17 cellular contexts compared by ENCODE assay signal in genomic region chr10:75662715-75663114, GRCh38.
A peak's percentile ranks its signal among the peaks of the same experiment; 100 is the strongest.
DNase-seq lines count a peak whose midpoint lies in the region; ATAC-seq, FAIRE-seq and TF ChIP-seq lines count a peak whose summit lies in the region.
"Had no signal": no experiment of that assay in that cellular context is flagged by ENCODE, and none has a peak within 500 bp of the region (broad histone marks: within the 10 kb centered on the region; RNA-seq: fewer than 3 reads in every experiment).

No MANE protein-coding gene starts in this region.

- no peak for FAIRE-seq in HTR-8/SVneo (lab: Jason Lieb, UNC)
- FAIRE-seq: H1 had no signal

- H3K27ac ChIP-seq in liver (ENCODE audit: low read depth in 1 of 2, low read length in 2 of 2): peak overlapping the region in 1 of 2 donors; percentile 36
- H3K27ac ChIP-seq in subcutaneous abdominal adipose tissue (ENCODE audit: low read depth, low read length): peak overlapping the region; percentile 86
- H3K27ac ChIP-seq: foreskin keratinocyte had no signal

- DNase-seq in HTR-8/SVneo (ENCODE audit: insufficient read length, low spot score): peak; percentile 12
- peak; percentile 25 for DNase-seq in choroid plexus epithelial cell (ENCODE audit: low read depth)
- DNase-seq in NCI-H2029 treated with DMSO at 0.1 percent for 48 hours (lab: John Stamatoyannopoulos, UW): no peak
- DNase-seq in NCI-H1092 treated with DMSO at 0.1 percent for 48 hours (lab: John Stamatoyannopoulos, UW): no peak
- no peak for DNase-seq in progenitor cell of endocrine pancreas (ENCODE audit: low spot score, unreplicated experiment)
- no peak for DNase-seq in activated T-cell treated with anti-CD3 and anti-CD28 coated beads, Interleukin-2, amount 50 U/mL, for 4 hours
- DNase-seq: activated B cell treated with CpG ODN at 0.5 μM for 24 hours; activated T-cell treated with anti-CD3 and anti-CD28 coated beads, Interleukin-2, amount 50 U/mL, for 72 hours; CD8-positive, alpha-beta memory T cell; foreskin keratinocyte; NCI-H526; SIG-M5 had no signal

- H3K4me3 ChIP-seq in choroid plexus epithelial cell (ENCODE audit: low read depth, low read length) (no peak overlapping the region), liver (ENCODE audit: low read depth in 1 of 3, low read length in 3 of 3) (no peak overlapping the region), subcutaneous abdominal adipose tissue (ENCODE audit: low read depth in 1 of 5, low read length in 5 of 5) (no peak overlapping the region)

- H3K27me3 ChIP-seq in liver (ENCODE audit: control insufficient read depth in 4 of 4, insufficient read depth in 4 of 4, low read length in 3 of 4) (no peaks in the 10 kb centered on the region), subcutaneous abdominal adipose tissue (ENCODE audit: control insufficient read depth in 5 of 5, insufficient read depth in 4 of 5, low read length in 5 of 5) (no peaks in the 10 kb centered on the region)

- no peaks in the 10 kb centered on the region for H3K36me3 Mint-ChIP-seq in progenitor cell of endocrine pancreas (ENCODE audit: insufficient read depth)
- H3K36me3 Mint-ChIP-seq in activated T-cell treated with anti-CD3 and anti-CD28 coated beads, Interleukin-2, amount 50 U/mL, for 4 hours (ENCODE audit: insufficient read depth): no peaks in the 10 kb centered on the region
- H3K36me3 Mint-ChIP-seq: CD8-positive, alpha-beta memory T cell had no signal

- no peaks in the 10 kb centered on the region for H3K9me3 ChIP-seq in liver (ENCODE audit: control insufficient read depth in 4 of 4, low read length in 3 of 4)
- H3K9me3 ChIP-seq in subcutaneous abdominal adipose tissue (ENCODE audit: control insufficient read depth in 5 of 5, low read length in 5 of 5): no peaks in the 10 kb centered on the region

- TF ChIP-seq CTCF in choroid plexus epithelial cell (conservative IDR thresholded peaks at IDR 0.05; ENCODE audit: low read depth, low read length) (no peak), liver (IDR thresholded peaks at IDR 0.05; ENCODE audit: low read depth, low read length, missing input control) (no peak), progenitor cell of endocrine pancreas (IDR thresholded peaks at IDR 0.05; ENCODE audit: unreplicated experiment) (no peak)

- H3K4me3 Mint-ChIP-seq in progenitor cell of endocrine pancreas (ENCODE audit: low read depth): no peak overlapping the region
- no peak overlapping the region for H3K4me3 Mint-ChIP-seq in activated T-cell treated with anti-CD3 and anti-CD28 coated beads, Interleukin-2, amount 50 U/mL, for 4 hours
- H3K4me3 Mint-ChIP-seq: activated B cell treated with CpG ODN at 0.5 μM for 24 hours; activated T-cell treated with anti-CD3 and anti-CD28 coated beads, Interleukin-2, amount 50 U/mL, for 72 hours; CD8-positive, alpha-beta memory T cell; central memory CD8-positive, alpha-beta T cell had no signal

- H3K9ac ChIP-seq in liver (ENCODE audit: low read depth in 1 of 2, low read length in 2 of 2) (no peak overlapping the region), subcutaneous abdominal adipose tissue (ENCODE audit: low read length in 5 of 5) (no peak overlapping the region)

- H3K9me3 Mint-ChIP-seq in progenitor cell of endocrine pancreas (ENCODE audit: low read depth): no peaks in the 10 kb centered on the region
- H3K9me3 Mint-ChIP-seq in activated T-cell treated with anti-CD3 and anti-CD28 coated beads, Interleukin-2, amount 50 U/mL, for 4 hours: no peaks in the 10 kb centered on the region
- H3K9me3 Mint-ChIP-seq: activated B cell treated with CpG ODN at 0.5 μM for 24 hours; activated T-cell treated with anti-CD3 and anti-CD28 coated beads, Interleukin-2, amount 50 U/mL, for 72 hours; CD8-positive, alpha-beta memory T cell; central memory CD8-positive, alpha-beta T cell had no signal

- TF ChIP-seq RAD21 in liver (IDR thresholded peaks at IDR 0.05): no peak

- H3K36me3 ChIP-seq in liver (ENCODE audit: control insufficient read depth in 4 of 4, insufficient read depth in 3 of 4, low read depth in 1 of 4, low read length in 3 of 4): peaks cover 0 to 2% (median 0%) of the 10 kb centered on the region in 4 donors
- no peaks in the 10 kb centered on the region for H3K36me3 ChIP-seq in subcutaneous abdominal adipose tissue (ENCODE audit: control insufficient read depth in 5 of 5, insufficient read depth in 5 of 5, low read length in 5 of 5)

- peaks cover 7% of the 10 kb centered on the region for H3K27me3 Mint-ChIP-seq in progenitor cell of endocrine pancreas
- H3K27me3 Mint-ChIP-seq in activated T-cell treated with anti-CD3 and anti-CD28 coated beads, Interleukin-2, amount 50 U/mL, for 4 hours (ENCODE audit: low read depth): peaks cover 6% of the 10 kb centered on the region

- H3K27ac Mint-ChIP-seq in progenitor cell of endocrine pancreas: no peak overlapping the region
- H3K27ac Mint-ChIP-seq: activated B cell treated with CpG ODN at 0.5 μM for 24 hours; activated T-cell treated with anti-CD3 and anti-CD28 coated beads, Interleukin-2, amount 50 U/mL, for 72 hours; CD8-positive, alpha-beta memory T cell had no signal

- 59% methylated on average over 3 of the region's 3 CpGs for WGBS in liver

- H3K4me1 ChIP-seq in liver (ENCODE audit: control insufficient read depth in 4 of 4, insufficient read depth in 4 of 4, low read length in 3 of 4) (peaks cover 9 to 34% (median 13%) of the 10 kb centered on the region in 4 donors), subcutaneous abdominal adipose tissue (ENCODE audit: control insufficient read depth in 5 of 5, insufficient read depth in 5 of 5, low read length in 5 of 5) (peaks cover 2 to 40% (median 35%) of the 10 kb centered on the region in 5 donors)
- H3K4me1 ChIP-seq: foreskin keratinocyte had no signal

- ATAC-seq in activated T-cell treated with anti-CD3 and anti-CD28 coated beads, Interleukin-2, amount 50 U/mL, for 4 hours: no peak
- ATAC-seq: activated T-cell treated with anti-CD3 and anti-CD28 coated beads, Interleukin-2, amount 50 U/mL, for 72 hours; foreskin keratinocyte; left colon had no signal

- peaks cover 15% of the 10 kb centered on the region for H3K4me1 Mint-ChIP-seq in progenitor cell of endocrine pancreas (ENCODE audit: low read depth)
- no peaks in the 10 kb centered on the region for H3K4me1 Mint-ChIP-seq in activated T-cell treated with anti-CD3 and anti-CD28 coated beads, Interleukin-2, amount 50 U/mL, for 4 hours (ENCODE audit: low read depth)
- H3K4me1 Mint-ChIP-seq: activated B cell treated with CpG ODN at 0.5 μM for 24 hours; CD8-positive, alpha-beta memory T cell; central memory CD8-positive, alpha-beta T cell had no signal

TF ChIP-seq in liver, 16 proteins besides CTCF, POLR2A, EP300 and RAD21:
- TF ChIP-seq RXRA (IDR thresholded peaks at IDR 0.05) (peak in 1 of 2 donors; percentile 27), NR2F2 (IDR thresholded peaks at IDR 0.05) (peak; percentile 93), GABPA (IDR thresholded peaks at IDR 0.05 in 1 of 2, conservative IDR thresholded peaks at IDR 0.05 in 1 of 2) (no peak), SP1 (IDR thresholded peaks at IDR 0.05) (peak; percentile 41)

Comparison
In these comparisons a context has a peak if more than half of its experiments do, and no peak if none do; other contexts are left out.
1. DNase-seq: peak in HTR-8/SVneo (single experiment) and choroid plexus epithelial cell (single experiment); none in NCI-H2029 treated with DMSO at 0.1 percent for 48 hours (single experiment), NCI-H1092 treated with DMSO at 0.1 percent for 48 hours (single experiment), progenitor cell of endocrine pancreas (single experiment) and activated T-cell treated with anti-CD3 and anti-CD28 coated beads, Interleukin-2, amount 50 U/mL, for 4 hours (single experiment).